2 cellular contexts compared by ENCODE assay signal in the genomic region with DNA sequence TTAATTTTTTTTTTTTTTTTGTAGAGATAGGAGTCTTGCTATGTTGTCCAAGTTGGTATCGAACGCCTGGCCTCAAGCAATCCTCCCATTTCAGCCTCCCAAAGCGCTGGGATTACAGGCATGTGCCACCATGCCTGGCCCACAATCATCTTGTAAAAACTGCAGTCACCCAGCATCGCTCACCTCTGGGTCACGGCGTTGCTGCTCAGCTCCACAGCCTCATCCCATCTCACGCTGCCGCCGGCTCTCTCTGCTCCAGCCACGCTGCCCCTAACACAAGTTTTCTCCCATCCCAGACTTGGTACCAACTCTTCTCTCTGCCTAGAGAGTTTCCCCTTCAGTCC.
TF ChIP-seq lines count a peak whose summit lies in the region.

No MANE protein-coding gene starts in this region.

TF ChIP-seq in HCT116, 20 proteins besides CTCF, POLR2A, EP300 and RAD21:
- no peak for TF ChIP-seq POLR2AphosphoS5 (IDR thresholded peaks at IDR 0.05; ENCODE audit: low read depth, low read length)
- TF ChIP-seq, protein P1, sequence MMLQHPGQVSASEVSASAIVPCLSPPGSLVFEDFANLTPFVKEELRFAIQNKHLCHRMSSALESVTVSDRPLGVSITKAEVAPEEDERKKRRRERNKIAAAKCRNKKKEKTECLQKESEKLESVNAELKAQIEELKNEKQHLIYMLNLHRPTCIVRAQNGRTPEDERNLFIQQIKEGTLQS (IDR thresholded peaks at IDR 0.05): no peak
- TF ChIP-seq ZFX (IDR thresholded peaks at IDR 0.05): no peak

TF ChIP-seq in H1, 55 proteins besides CTCF, POLR2A, EP300 and RAD21:
- TF ChIP-seq, protein P2, sequence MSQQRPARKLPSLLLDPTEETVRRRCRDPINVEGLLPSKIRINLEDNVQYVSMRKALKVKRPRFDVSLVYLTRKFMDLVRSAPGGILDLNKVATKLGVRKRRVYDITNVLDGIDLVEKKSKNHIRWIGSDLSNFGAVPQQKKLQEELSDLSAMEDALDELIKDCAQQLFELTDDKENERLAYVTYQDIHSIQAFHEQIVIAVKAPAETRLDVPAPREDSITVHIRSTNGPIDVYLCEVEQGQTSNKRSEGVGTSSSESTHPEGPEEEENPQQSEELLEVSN (IDR thresholded peaks at IDR 0.05): no peak
- no peak for TF ChIP-seq EZH2 (IDR thresholded peaks at IDR 0.05; ENCODE audit: low read depth, low read length, severe bottlenecking)
- TF ChIP-seq NANOG (IDR thresholded peaks at IDR 0.05; ENCODE audit: insufficient read depth, low read depth, low read length, poor library complexity, severe bottlenecking): no peak
- TF ChIP-seq HDAC2 (IDR thresholded peaks at IDR 0.05; ENCODE audit: borderline replicate concordance in 1 of 2, low read depth in 2 of 2, low read length in 2 of 2): no peak
- no peak for TF ChIP-seq BRCA1 (IDR thresholded peaks at IDR 0.05; ENCODE audit: low read depth, low read length)
- no peak for TF ChIP-seq POLR2AphosphoS5 (IDR thresholded peaks at IDR 0.05; ENCODE audit: low read depth, low read length)
- TF ChIP-seq, protein P3, sequence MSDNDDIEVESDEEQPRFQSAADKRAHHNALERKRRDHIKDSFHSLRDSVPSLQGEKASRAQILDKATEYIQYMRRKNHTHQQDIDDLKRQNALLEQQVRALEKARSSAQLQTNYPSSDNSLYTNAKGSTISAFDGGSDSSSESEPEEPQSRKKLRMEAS (IDR thresholded peaks at IDR 0.05): no peak
- TF ChIP-seq GABPA (IDR thresholded peaks at IDR 0.05; ENCODE audit: borderline replicate concordance, insufficient read depth, low read length): no peak
- TF ChIP-seq, protein P4, sequence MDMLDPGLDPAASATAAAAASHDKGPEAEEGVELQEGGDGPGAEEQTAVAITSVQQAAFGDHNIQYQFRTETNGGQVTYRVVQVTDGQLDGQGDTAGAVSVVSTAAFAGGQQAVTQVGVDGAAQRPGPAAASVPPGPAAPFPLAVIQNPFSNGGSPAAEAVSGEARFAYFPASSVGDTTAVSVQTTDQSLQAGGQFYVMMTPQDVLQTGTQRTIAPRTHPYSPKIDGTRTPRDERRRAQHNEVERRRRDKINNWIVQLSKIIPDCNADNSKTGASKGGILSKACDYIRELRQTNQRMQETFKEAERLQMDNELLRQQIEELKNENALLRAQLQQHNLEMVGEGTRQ (IDR thresholded peaks at IDR 0.05; ENCODE audit: low read length): no peak
- TF ChIP-seq JUND (IDR thresholded peaks at IDR 0.05; ENCODE audit: low read length): no peak
- no peak for TF ChIP-seq GTF2F1 (IDR thresholded peaks at IDR 0.05; ENCODE audit: borderline replicate concordance, low read depth, low read length)
- no peak for TF ChIP-seq ZNF274 (IDR thresholded peaks at IDR 0.05; ENCODE audit: borderline replicate concordance, extremely low read depth, low read length)
- no peak for TF ChIP-seq SIN3A (conservative IDR thresholded peaks at IDR 0.05 in 1 of 2, IDR thresholded peaks at IDR 0.05 in 1 of 2; ENCODE audit: low read depth in 1 of 2, low read length in 2 of 2)
- no peak for TF ChIP-seq SP1 (IDR thresholded peaks at IDR 0.05; ENCODE audit: low read depth, low read length)
- no peak for TF ChIP-seq RFX5 (IDR thresholded peaks at IDR 0.05; ENCODE audit: borderline replicate concordance, low read depth, low read length)
- TF ChIP-seq TBP (IDR thresholded peaks at IDR 0.05; ENCODE audit: low read depth, low read length): no peak
- TF ChIP-seq FOSL1 (IDR thresholded peaks at IDR 0.05; ENCODE audit: insufficient read depth, low read depth, low read length): no peak
